1 cellular context compared by ENCODE assay signal in the genomic region with DNA sequence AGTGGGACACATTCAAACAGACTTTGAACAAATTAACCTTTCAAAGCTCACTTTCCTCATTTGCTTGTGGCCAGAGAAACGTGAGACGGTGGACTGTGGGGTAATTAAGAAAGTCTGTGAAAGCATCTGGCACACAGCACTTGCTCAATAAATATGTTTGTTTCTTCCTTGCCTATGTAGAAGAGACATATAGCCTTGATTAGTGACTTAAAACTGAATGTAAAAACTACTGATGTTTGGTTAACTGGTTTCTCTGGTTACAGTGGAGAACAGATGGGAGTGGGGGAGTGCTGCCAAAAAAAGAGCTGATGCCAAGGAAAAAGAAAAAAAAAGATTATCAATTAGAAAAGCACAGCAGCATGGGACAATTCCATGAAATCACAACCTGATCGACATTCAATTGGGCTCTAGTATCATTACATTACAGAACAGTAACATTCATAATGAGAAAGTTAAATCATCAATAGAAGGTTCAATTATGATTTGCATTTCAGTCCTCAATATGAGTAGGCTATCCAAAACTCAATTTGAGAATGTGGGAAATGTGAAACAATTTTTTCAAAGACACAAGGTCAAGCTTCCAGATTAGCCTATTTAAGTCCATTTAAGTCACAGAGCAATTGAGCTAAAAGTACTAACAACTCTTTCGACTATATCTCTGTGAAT.
A peak's percentile ranks its signal among the peaks of the same experiment; 100 is the strongest.
TF ChIP-seq lines count a peak whose summit lies in the region.

No MANE protein-coding gene starts in this region.

TF ChIP-seq in GM12878, 131 proteins besides CTCF, POLR2A, EP300 and RAD21:
- 0 out of 2 replicates have a peak, but pooled peaks have one; percentile 15 for TF ChIP-seq IKZF1 (conservative IDR thresholded peaks at IDR 0.05)
- TF ChIP-seq ZNF24 (IDR thresholded peaks at IDR 0.05): no peak
- no peak for TF ChIP-seq SMARCA5 (IDR thresholded peaks at IDR 0.05)
- TF ChIP-seq BRCA1 (IDR thresholded peaks at IDR 0.05; ENCODE audit: low read depth, low read length): no peak
- TF ChIP-seq, protein P1, sequence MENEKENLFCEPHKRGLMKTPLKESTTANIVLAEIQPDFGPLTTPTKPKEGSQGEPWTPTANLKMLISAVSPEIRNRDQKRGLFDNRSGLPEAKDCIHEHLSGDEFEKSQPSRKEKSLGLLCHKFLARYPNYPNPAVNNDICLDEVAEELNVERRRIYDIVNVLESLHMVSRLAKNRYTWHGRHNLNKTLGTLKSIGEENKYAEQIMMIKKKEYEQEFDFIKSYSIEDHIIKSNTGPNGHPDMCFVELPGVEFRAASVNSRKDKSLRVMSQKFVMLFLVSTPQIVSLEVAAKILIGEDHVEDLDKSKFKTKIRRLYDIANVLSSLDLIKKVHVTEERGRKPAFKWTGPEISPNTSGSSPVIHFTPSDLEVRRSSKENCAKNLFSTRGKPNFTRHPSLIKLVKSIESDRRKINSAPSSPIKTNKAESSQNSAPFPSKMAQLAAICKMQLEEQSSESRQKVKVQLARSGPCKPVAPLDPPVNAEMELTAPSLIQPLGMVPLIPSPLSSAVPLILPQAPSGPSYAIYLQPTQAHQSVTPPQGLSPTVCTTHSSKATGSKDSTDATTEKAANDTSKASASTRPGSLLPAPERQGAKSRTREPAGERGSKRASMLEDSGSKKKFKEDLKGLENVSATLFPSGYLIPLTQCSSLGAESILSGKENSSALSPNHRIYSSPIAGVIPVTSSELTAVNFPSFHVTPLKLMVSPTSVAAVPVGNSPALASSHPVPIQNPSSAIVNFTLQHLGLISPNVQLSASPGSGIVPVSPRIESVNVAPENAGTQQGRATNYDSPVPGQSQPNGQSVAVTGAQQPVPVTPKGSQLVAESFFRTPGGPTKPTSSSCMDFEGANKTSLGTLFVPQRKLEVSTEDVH (IDR thresholded peaks at IDR 0.05; ENCODE audit: low read depth, partially characterized antibody): no peak
- TF ChIP-seq SIN3A (IDR thresholded peaks at IDR 0.05; ENCODE audit: low read depth, low read length): no peak
- TF ChIP-seq NFIC (IDR thresholded peaks at IDR 0.05; ENCODE audit: low read depth, low read length): no peak
- TF ChIP-seq CREB1 (IDR thresholded peaks at IDR 0.05; ENCODE audit: low read depth): no peak
- no peak for TF ChIP-seq ZNF274 (IDR thresholded peaks at IDR 0.05; ENCODE audit: insufficient read depth, insufficient read length)
- no peak for TF ChIP-seq CBFB (IDR thresholded peaks at IDR 0.05; ENCODE audit: low read depth)
- TF ChIP-seq, protein P2, sequence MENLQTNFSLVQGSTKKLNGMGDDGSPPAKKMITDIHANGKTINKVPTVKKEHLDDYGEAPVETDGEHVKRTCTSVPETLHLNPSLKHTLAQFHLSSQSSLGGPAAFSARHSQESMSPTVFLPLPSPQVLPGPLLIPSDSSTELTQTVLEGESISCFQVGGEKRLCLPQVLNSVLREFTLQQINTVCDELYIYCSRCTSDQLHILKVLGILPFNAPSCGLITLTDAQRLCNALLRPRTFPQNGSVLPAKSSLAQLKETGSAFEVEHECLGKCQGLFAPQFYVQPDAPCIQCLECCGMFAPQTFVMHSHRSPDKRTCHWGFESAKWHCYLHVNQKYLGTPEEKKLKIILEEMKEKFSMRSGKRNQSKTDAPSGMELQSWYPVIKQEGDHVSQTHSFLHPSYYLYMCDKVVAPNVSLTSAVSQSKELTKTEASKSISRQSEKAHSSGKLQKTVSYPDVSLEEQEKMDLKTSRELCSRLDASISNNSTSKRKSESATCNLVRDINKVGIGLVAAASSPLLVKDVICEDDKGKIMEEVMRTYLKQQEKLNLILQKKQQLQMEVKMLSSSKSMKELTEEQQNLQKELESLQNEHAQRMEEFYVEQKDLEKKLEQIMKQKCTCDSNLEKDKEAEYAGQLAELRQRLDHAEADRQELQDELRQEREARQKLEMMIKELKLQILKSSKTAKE (IDR thresholded peaks at IDR 0.05; ENCODE audit: low read depth, poor library complexity, severe bottlenecking): peak; percentile 23
- TF ChIP-seq, protein P3, sequence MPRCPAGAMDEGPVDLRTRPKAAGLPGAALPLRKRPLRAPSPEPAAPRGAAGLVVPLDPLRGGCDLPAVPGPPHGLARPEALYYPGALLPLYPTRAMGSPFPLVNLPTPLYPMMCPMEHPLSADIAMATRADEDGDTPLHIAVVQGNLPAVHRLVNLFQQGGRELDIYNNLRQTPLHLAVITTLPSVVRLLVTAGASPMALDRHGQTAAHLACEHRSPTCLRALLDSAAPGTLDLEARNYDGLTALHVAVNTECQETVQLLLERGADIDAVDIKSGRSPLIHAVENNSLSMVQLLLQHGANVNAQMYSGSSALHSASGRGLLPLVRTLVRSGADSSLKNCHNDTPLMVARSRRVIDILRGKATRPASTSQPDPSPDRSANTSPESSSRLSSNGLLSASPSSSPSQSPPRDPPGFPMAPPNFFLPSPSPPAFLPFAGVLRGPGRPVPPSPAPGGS (IDR thresholded peaks at IDR 0.05; ENCODE audit: borderline replicate concordance, insufficient read depth, low read depth, low read length, poor library complexity, severe bottlenecking): no peak
- TF ChIP-seq KDM1A (IDR thresholded peaks at IDR 0.05; ENCODE audit: borderline replicate concordance): no peak
- TF ChIP-seq, protein P4, sequence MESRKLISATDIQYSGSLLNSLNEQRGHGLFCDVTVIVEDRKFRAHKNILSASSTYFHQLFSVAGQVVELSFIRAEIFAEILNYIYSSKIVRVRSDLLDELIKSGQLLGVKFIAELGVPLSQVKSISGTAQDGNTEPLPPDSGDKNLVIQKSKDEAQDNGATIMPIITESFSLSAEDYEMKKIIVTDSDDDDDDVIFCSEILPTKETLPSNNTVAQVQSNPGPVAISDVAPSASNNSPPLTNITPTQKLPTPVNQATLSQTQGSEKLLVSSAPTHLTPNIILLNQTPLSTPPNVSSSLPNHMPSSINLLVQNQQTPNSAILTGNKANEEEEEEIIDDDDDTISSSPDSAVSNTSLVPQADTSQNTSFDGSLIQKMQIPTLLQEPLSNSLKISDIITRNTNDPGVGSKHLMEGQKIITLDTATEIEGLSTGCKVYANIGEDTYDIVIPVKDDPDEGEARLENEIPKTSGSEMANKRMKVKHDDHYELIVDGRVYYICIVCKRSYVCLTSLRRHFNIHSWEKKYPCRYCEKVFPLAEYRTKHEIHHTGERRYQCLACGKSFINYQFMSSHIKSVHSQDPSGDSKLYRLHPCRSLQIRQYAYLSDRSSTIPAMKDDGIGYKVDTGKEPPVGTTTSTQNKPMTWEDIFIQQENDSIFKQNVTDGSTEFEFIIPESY (IDR thresholded peaks at IDR 0.05): no peak
- TF ChIP-seq FOS (IDR thresholded peaks at IDR 0.05; ENCODE audit: borderline replicate concordance, extremely low read depth, insufficient read length): no peak
- TF ChIP-seq SUZ12 (IDR thresholded peaks at IDR 0.05; ENCODE audit: unreplicated experiment): no peak
- TF ChIP-seq JUNB (IDR thresholded peaks at IDR 0.05): peak; percentile 50; the same call in 1 of the 2 replicates
- TF ChIP-seq TCF3 (IDR thresholded peaks at IDR 0.05; ENCODE audit: borderline replicate concordance, insufficient read depth, low read depth, low read length): no peak
- TF ChIP-seq GATAD2B (conservative IDR thresholded peaks at IDR 0.05; ENCODE audit: low read depth): no peak
- no peak for TF ChIP-seq PML (IDR thresholded peaks at IDR 0.05; ENCODE audit: low read length)
- TF ChIP-seq TCF7 (IDR thresholded peaks at IDR 0.05; ENCODE audit: borderline replicate concordance): no peak
- TF ChIP-seq, protein P5, sequence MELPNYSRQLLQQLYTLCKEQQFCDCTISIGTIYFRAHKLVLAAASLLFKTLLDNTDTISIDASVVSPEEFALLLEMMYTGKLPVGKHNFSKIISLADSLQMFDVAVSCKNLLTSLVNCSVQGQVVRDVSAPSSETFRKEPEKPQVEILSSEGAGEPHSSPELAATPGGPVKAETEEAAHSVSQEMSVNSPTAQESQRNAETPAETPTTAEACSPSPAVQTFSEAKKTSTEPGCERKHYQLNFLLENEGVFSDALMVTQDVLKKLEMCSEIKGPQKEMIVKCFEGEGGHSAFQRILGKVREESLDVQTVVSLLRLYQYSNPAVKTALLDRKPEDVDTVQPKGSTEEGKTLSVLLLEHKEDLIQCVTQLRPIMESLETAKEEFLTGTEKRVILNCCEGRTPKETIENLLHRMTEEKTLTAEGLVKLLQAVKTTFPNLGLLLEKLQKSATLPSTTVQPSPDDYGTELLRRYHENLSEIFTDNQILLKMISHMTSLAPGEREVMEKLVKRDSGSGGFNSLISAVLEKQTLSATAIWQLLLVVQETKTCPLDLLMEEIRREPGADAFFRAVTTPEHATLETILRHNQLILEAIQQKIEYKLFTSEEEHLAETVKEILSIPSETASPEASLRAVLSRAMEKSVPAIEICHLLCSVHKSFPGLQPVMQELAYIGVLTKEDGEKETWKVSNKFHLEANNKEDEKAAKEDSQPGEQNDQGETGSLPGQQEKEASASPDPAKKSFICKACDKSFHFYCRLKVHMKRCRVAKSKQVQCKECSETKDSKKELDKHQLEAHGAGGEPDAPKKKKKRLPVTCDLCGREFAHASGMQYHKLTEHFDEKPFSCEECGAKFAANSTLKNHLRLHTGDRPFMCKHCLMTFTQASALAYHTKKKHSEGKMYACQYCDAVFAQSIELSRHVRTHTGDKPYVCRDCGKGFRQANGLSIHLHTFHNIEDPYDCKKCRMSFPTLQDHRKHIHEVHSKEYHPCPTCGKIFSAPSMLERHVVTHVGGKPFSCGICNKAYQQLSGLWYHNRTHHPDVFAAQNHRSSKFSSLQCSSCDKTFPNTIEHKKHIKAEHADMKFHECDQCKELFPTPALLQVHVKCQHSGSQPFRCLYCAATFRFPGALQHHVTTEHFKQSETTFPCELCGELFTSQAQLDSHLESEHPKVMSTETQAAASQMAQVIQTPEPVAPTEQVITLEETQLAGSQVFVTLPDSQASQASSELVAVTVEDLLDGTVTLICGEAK (IDR thresholded peaks at IDR 0.05; ENCODE audit: borderline replicate concordance): no peak
- TF ChIP-seq, protein P6, sequence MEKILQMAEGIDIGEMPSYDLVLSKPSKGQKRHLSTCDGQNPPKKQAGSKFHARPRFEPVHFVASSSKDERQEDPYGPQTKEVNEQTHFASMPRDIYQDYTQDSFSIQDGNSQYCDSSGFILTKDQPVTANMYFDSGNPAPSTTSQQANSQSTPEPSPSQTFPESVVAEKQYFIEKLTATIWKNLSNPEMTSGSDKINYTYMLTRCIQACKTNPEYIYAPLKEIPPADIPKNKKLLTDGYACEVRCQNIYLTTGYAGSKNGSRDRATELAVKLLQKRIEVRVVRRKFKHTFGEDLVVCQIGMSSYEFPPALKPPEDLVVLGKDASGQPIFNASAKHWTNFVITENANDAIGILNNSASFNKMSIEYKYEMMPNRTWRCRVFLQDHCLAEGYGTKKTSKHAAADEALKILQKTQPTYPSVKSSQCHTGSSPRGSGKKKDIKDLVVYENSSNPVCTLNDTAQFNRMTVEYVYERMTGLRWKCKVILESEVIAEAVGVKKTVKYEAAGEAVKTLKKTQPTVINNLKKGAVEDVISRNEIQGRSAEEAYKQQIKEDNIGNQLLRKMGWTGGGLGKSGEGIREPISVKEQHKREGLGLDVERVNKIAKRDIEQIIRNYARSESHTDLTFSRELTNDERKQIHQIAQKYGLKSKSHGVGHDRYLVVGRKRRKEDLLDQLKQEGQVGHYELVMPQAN (conservative IDR thresholded peaks at IDR 0.05): no peak
- peak; percentile 84 to 85 for TF ChIP-seq BHLHE40 (IDR thresholded peaks at IDR 0.05; ENCODE audit: borderline replicate concordance in 1 of 2, low read depth in 2 of 2, low read length in 1 of 2)
